In the genomic region with DNA sequence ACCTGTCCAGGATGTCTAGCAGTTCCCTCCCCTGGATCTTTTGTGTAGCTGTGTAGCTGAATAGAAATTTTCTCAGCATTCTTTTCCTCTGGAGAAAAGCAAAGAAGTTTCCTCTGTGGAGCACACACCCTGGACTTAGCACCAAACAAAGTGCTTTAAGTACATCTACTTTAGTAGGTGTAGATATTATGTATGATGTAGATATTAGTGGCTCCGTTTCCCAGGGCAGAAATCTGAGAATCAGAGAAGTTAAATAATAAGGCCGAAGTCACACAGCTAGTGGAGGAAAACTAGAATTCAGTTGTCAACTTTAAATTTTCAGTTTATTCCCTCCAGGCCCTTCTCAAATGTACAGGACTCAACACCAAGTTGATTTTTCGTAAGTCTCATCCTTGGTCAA, we compare ENCODE assay signal across 22 cellular contexts.
DNase-seq lines count a peak whose midpoint lies in the region; ATAC-seq, FAIRE-seq and TF ChIP-seq lines count a peak whose summit lies in the region.
"Had no signal": no experiment of that assay in that cellular context is flagged by ENCODE, and none has a peak within 500 bp of the region (broad histone marks: within the 10 kb centered on the region; RNA-seq: fewer than 3 reads in every experiment).

No MANE protein-coding gene starts in this region.

- POLR2A ChIA-PET in activated CD4-positive, alpha-beta T cell treated with anti-CD3 and anti-CD28 coated beads, Interleukin-2, amount 10 ng/mL, durations not matched to agents 7 days and 5 days (lab: Charles Lee) = no interaction called here
- POLR2A ChIA-PET in K562 (lab: Yijun Ruan, JAX) = interaction anchor here (0.8 to 1.4 kb wide), 8 partner anchors 9 to 398 kb away, joined by 3 to 7 read pairs (median 3); no protein-coding TSS in a partner anchor

- no peak for DNase-seq in activated CD4-positive, alpha-beta T cell treated with anti-CD3 and anti-CD28 coated beads, Interleukin-2, amount 10 ng/mL, durations not matched to agents 7 days and 5 days
- DNase-seq in activated CD4-positive, alpha-beta T cell treated with anti-CD3 and anti-CD28 coated beads for 48 hours = no peak
- DNase-seq in HL-60 (ENCODE audit: low read depth in 1 of 2, low spot score in 1 of 2) = no peak
- no peak for DNase-seq in K562 (ENCODE audit: extremely low read depth in 1 of 4, low spot score in 3 of 4)
- DNase-seq in DMS79 (lab: John Stamatoyannopoulos, UW) = no peak
- DNase-seq in Karpas-422 = no peak
- no peak for DNase-seq in omental fat pad (ENCODE audit: low spot score)
- DNase-seq: GOT3, HFFc6, MG63, NCI-H2227 treated with DMSO at 0.1 percent for 48 hours, NCI-H526 treated with DMSO at 0.1 percent for 48 hours, SHP77 treated with DMSO at 0.1 percent for 48 hours had no signal

- TF ChIP-seq CTCF in HL-60 (IDR thresholded peaks at IDR 0.05; ENCODE audit: insufficient read depth, low read length) (no peak), K562 (IDR thresholded peaks at IDR 0.05 in 2 of 3, conservative IDR thresholded peaks at IDR 0.05 in 1 of 3; ENCODE audit: insufficient read depth in 2 of 3, low read depth in 1 of 3, low read length in 3 of 3) (no peak), omental fat pad (IDR thresholded peaks at IDR 0.05) (no peak)

- H3K4me2 ChIP-seq in K562 (ENCODE audit: insufficient read depth, low read length) = no peak overlapping the region
- H3K4me2 ChIP-seq in Karpas-422 (ENCODE audit: low read depth, low read length, poor library complexity, severe bottlenecking) = no peak overlapping the region

- no peak for TF ChIP-seq POLR2A in K562 (conservative IDR thresholded peaks at IDR 0.05)

- no peaks in the 10 kb centered on the region for H3K36me3 ChIP-seq in K562 (ENCODE audit: control insufficient read depth, insufficient read depth, low read length)
- H3K36me3 ChIP-seq in Karpas-422 (ENCODE audit: insufficient read depth, low read length) = no peaks in the 10 kb centered on the region
- H3K36me3 ChIP-seq: HAP-1, MG63 had no signal

- H3K79me2 ChIP-seq in K562 (ENCODE audit: control insufficient read depth, insufficient read depth, low read length) = no peaks in the 10 kb centered on the region
- H3K79me2 ChIP-seq in Karpas-422 (ENCODE audit: low read length) = no peaks in the 10 kb centered on the region

- H3K9ac ChIP-seq in K562 (ENCODE audit: insufficient read depth in 1 of 2, low read depth in 2 of 2, low read length in 2 of 2) (peak overlapping the region in 1 of 2 experiments; percentile 63; a peak in 2 of 4 replicates), Karpas-422 (ENCODE audit: low read length) (no peak overlapping the region)

- FAIRE-seq in K562 (lab: Jason Lieb, UNC) = no peak
- FAIRE-seq: GM18507 had no signal

- BruUV-seq in K562 (replicated peaks; lab: Mats Ljungman, UMichigan) = no TSS peak

- H2AFZ ChIP-seq in K562 (ENCODE audit: low read depth, low read length) = peak overlapping the region; percentile 87
- H2AFZ ChIP-seq in Karpas-422 (ENCODE audit: low read length) = no peak overlapping the region

- H3K27ac Mint-ChIP-seq in activated CD4-positive, alpha-beta T cell treated with anti-CD3 and anti-CD28 coated beads, Interleukin-2, amount 10 ng/mL, durations not matched to agents 7 days and 5 days = peak overlapping the region; percentile 9
- H3K27ac Mint-ChIP-seq: B cell, HFFc6, IgD-negative memory B cell had no signal

- TF ChIP-seq RAD21 in K562 (CRISPR knock-in tag; conservative IDR thresholded peaks at IDR 0.05 in 1 of 2, IDR thresholded peaks at IDR 0.05 in 1 of 2) = no peak

- no peak for TF ChIP-seq EP300 in K562 (IDR thresholded peaks at IDR 0.05; ENCODE audit: low read length)

- no peaks in the 10 kb centered on the region for H3K9me2 ChIP-seq in Karpas-422 (replicated peaks; ENCODE audit: insufficient read depth, low read length)

- ATAC-seq in K562 (no peak), omental fat pad (ENCODE audit: low FRiP score) (no peak)
- ATAC-seq: CD8-positive, alpha-beta T cell; Panc1 had no signal

- 64% methylated on average over 3 of the region's 3 CpGs for WGBS in K562 (ENCODE audit: insufficient coverage, low coverage, missing lambda C conversion rate)

- H3K36me3 Mint-ChIP-seq in activated CD4-positive, alpha-beta T cell treated with anti-CD3 and anti-CD28 coated beads, Interleukin-2, amount 10 ng/mL, durations not matched to agents 7 days and 5 days (ENCODE audit: low read depth) = no peaks in the 10 kb centered on the region
- H3K36me3 Mint-ChIP-seq: CD8-positive, alpha-beta T cell had no signal

- H3K4me3 Mint-ChIP-seq in activated CD4-positive, alpha-beta T cell treated with anti-CD3 and anti-CD28 coated beads, Interleukin-2, amount 10 ng/mL, durations not matched to agents 7 days and 5 days = no peak overlapping the region
- H3K4me3 Mint-ChIP-seq: B cell; CD8-positive, alpha-beta T cell; HFFc6; IgD-negative memory B cell had no signal

- H3K4me3 ChIP-seq in HL-60 (replicated peaks; ENCODE audit: insufficient read depth, low read length) (no peak overlapping the region), K562 (no peak overlapping the region), Karpas-422 (ENCODE audit: low read length) (no peak overlapping the region)
- H3K4me3 ChIP-seq: HAP-1, MG63 had no signal

- peaks cover 4% of the 10 kb centered on the region for H3K9me3 Mint-ChIP-seq in activated CD4-positive, alpha-beta T cell treated with anti-CD3 and anti-CD28 coated beads, Interleukin-2, amount 10 ng/mL, durations not matched to agents 7 days and 5 days
- H3K9me3 Mint-ChIP-seq: CD8-positive, alpha-beta T cell; HFFc6 had no signal

- H4K20me1 ChIP-seq in K562 (replicated peaks; ENCODE audit: control insufficient read depth, insufficient read depth, low read length) = no peaks in the 10 kb centered on the region
- H4K20me1 ChIP-seq in Karpas-422 (ENCODE audit: insufficient read depth, low read depth, low read length) = no peaks in the 10 kb centered on the region

- H3K9me3 ChIP-seq in K562 (replicated peaks; ENCODE audit: control insufficient read depth, insufficient read depth, low read depth, low read length) = 0 out of 2 replicates have a peak, but pooled peaks cover 2% of the 10 kb centered on the region
- H3K9me3 ChIP-seq in Karpas-422 (ENCODE audit: low read length) = peaks cover 17% of the 10 kb centered on the region
- H3K9me3 ChIP-seq: HAP-1, MG63 had no signal

- no peaks in the 10 kb centered on the region for H3K9me1 ChIP-seq in K562 (ENCODE audit: control insufficient read depth, insufficient read depth, low read length)

- H3K27ac ChIP-seq in HL-60 (replicated peaks) = peak overlapping the region; percentile 78
- peak overlapping the region; percentile 81 for H3K27ac ChIP-seq in K562 (ENCODE audit: extremely low read depth, low read depth, low read length)
- no peak overlapping the region for H3K27ac ChIP-seq in Karpas-422 (ENCODE audit: low read length)
- H3K27ac ChIP-seq: 22Rv1, C4-2B, RWPE1 had no signal

- intact Hi-C loops in K562 (cut with micrococcal nuclease) = loop anchor here (1.0 to 10.0 kb wide), 3 partner anchors 206 to 402 kb away; a partner anchor contains a TSS

- H3K27me3 ChIP-seq in HL-60 (ENCODE audit: insufficient read depth, poor library complexity, severe bottlenecking) = no peaks in the 10 kb centered on the region
- H3K27me3 ChIP-seq in K562 (ENCODE audit: control insufficient read depth in 2 of 2, insufficient read depth in 2 of 2, low read length in 2 of 2) = no peaks in the 10 kb centered on the region
- no peaks in the 10 kb centered on the region for H3K27me3 ChIP-seq in Karpas-422 (ENCODE audit: low read length)
- H3K27me3 ChIP-seq: MG63 had no signal

- H3K4me1 Mint-ChIP-seq in activated CD4-positive, alpha-beta T cell treated with anti-CD3 and anti-CD28 coated beads, Interleukin-2, amount 10 ng/mL, durations not matched to agents 7 days and 5 days = peaks cover 11% of the 10 kb centered on the region
- H3K4me1 Mint-ChIP-seq: B cell, IgD-negative memory B cell had no signal

- CTCF ChIA-PET in activated CD4-positive, alpha-beta T cell treated with anti-CD3 and anti-CD28 coated beads, Interleukin-2, amount 10 ng/mL, durations not matched to agents 7 days and 5 days (lab: Charles Lee) = no interaction called here
- CTCF ChIA-PET in K562 (lab: Yijun Ruan, JAX; ENCODE audit: low intra/inter-chr PET ratio) = no interaction called here

- peaks cover 2% of the 10 kb centered on the region for H3K27me3 Mint-ChIP-seq in activated CD4-positive, alpha-beta T cell treated with anti-CD3 and anti-CD28 coated beads, Interleukin-2, amount 10 ng/mL, durations not matched to agents 7 days and 5 days
- H3K27me3 Mint-ChIP-seq: B cell, IgD-negative memory B cell had no signal

- in situ Hi-C loops in K562 (cut with MboI) = loop anchor here (10.0 kb wide), 1 partner anchor 406 kb away; a partner anchor contains a TSS

- H3K4me1 ChIP-seq in K562 (replicated peaks in 1 of 2; ENCODE audit: control insufficient read depth in 2 of 2, insufficient read depth in 2 of 2, low read length in 2 of 2) = peaks cover 0 to 42% of the 10 kb centered on the region in 2 experiments; a peak in 4 of 5 replicates
- H3K4me1 ChIP-seq in Karpas-422 (ENCODE audit: low read length) = no peaks in the 10 kb centered on the region
- H3K4me1 ChIP-seq: HAP-1 had no signal

TF ChIP-seq in K562, 482 proteins besides CTCF, POLR2A, EP300 and RAD21 (continues in another document):
- TF ChIP-seq ZNF263 (CRISPR knock-in tag; IDR thresholded peaks at IDR 0.05; ENCODE audit: borderline replicate concordance) (no peak), PURB (CRISPR knock-in tag; IDR thresholded peaks at IDR 0.05; ENCODE audit: low read depth) (no peak), TRIM24 (IDR thresholded peaks at IDR 0.05) (no peak), SLC30A9 (CRISPR knock-in tag; IDR thresholded peaks at IDR 0.05) (no peak), LCOR (CRISPR knock-in tag; IDR thresholded peaks at IDR 0.05) (no peak), FOXJ3 (CRISPR knock-in tag; IDR thresholded peaks at IDR 0.05) (no peak), BCOR (IDR thresholded peaks at IDR 0.05) (peak; percentile 67; the same call in 1 of the 2 replicates), CCAR2 (IDR thresholded peaks at IDR 0.05; ENCODE audit: low read depth, low read length) (no peak), U2AF1 (optimal IDR thresholded peaks at IDR 0.05; ENCODE audit: low read depth, low read length) (no peak), SRSF1 (IDR thresholded peaks at IDR 0.05; ENCODE audit: low read depth, low read length) (no peak), ZNF707 (CRISPR knock-in tag; conservative IDR thresholded peaks at IDR 0.05) (no peak), RBM15 (IDR thresholded peaks at IDR 0.05; ENCODE audit: insufficient read depth, low read length) (no peak), CBFA2T2 (conservative IDR thresholded peaks at IDR 0.05) (no peak), FOXK2 (conservative IDR thresholded peaks at IDR 0.05 in 1 of 2, IDR thresholded peaks at IDR 0.05 in 1 of 2; ENCODE audit: low read depth in 2 of 2) (no peak)
- TF ChIP-seq, protein P1, sequence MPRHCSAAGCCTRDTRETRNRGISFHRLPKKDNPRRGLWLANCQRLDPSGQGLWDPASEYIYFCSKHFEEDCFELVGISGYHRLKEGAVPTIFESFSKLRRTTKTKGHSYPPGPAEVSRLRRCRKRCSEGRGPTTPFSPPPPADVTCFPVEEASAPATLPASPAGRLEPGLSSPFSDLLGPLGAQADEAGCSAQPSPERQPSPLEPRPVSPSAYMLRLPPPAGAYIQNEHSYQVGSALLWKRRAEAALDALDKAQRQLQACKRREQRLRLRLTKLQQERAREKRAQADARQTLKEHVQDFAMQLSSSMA (CRISPR knock-in tag; IDR thresholded peaks at IDR 0.05) = no peak
